In genomic region chr2:32947076-32947483, GRCh38 we compare ENCODE assay signal across 8 cellular contexts.
DNase-seq lines count a peak whose midpoint lies in the region; ATAC-seq lines count a peak whose summit lies in the region.

No MANE protein-coding gene starts in this region.

- H3K27me3 ChIP-seq in mucosa of stomach (ENCODE audit: control insufficient read depth, insufficient read depth, low read length), result no peaks in the 10 kb centered on the region

- H3K9ac ChIP-seq in mucosa of stomach (ENCODE audit: low read length), result peak overlapping the region; percentile 58

- H3K9me3 ChIP-seq in mucosa of stomach (ENCODE audit: control insufficient read depth, low read length), result no peaks in the 10 kb centered on the region

- peak overlapping the region; percentile 64 for H3K4me3 ChIP-seq in mucosa of stomach (ENCODE audit: low read length)

- DNase-seq in COLO668 (lab: John Stamatoyannopoulos, UW; ENCODE audit: unreplicated experiment) (peak; percentile 31), NAMALWA (ENCODE audit: low spot score) (peak; percentile 22), ecto neural progenitor cell (ENCODE audit: low spot score) (peak; percentile 74), GM19238 (ENCODE audit: insufficient read length, low spot score) (no peak)
- no peak for DNase-seq in activated effector memory CD4-positive, alpha-beta T cell treated with Interleukin-2 at 50 U/mL for 16 hours

- H3K36me3 ChIP-seq in mucosa of stomach (ENCODE audit: control insufficient read depth, insufficient read depth, low read length), result no peaks in the 10 kb centered on the region

- peak; percentile 19 for ATAC-seq in GM21447 (IDR thresholded peaks at IDR 0.05; ENCODE audit: unreplicated experiment)
- ATAC-seq in HG03565 (IDR thresholded peaks at IDR 0.05; ENCODE audit: unreplicated experiment), result no peak

- peaks cover 9% of the 10 kb centered on the region for H3K4me1 ChIP-seq in mucosa of stomach (ENCODE audit: control insufficient read depth, insufficient read depth, low read length)

Comparison
In these comparisons a context has a peak if more than half of its experiments do, and no peak if none do; other contexts are left out.
1. DNase-seq: peak in COLO668 (single experiment), NAMALWA (single experiment) and ecto neural progenitor cell (single experiment); none in GM19238 (single experiment) and activated effector memory CD4-positive, alpha-beta T cell treated with Interleukin-2 at 50 U/mL for 16 hours (single experiment).